ENCODE assay signal across 1 cellular context in the genomic region with DNA sequence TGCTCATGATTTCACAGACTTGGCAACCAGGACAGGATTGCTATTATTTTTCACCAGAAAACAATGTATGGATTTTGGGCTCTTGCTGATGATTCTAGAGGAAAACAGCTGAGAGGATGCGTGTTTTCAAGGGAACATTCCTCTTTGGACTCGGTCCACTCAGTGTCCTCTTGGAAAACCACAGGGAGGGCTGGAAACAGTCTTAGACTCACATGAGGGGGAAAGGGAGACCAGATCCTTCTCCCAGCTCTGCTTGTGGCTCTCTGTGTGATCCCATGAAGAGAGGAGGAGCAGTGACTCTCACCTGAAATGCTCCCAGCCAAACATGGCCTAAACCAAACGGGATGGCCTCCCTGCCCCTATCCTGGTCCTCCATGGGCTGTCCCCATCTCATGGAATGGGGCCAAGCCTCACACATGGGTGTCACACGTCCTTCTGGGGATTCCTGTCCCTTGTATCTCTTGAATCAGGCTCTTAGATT.
TF ChIP-seq lines count a peak whose summit lies in the region.

No MANE protein-coding gene starts in this region.

TF ChIP-seq in GM23338, 12 proteins besides CTCF, POLR2A, EP300 and RAD21 (continued from another document):
- TF ChIP-seq, protein P1, sequence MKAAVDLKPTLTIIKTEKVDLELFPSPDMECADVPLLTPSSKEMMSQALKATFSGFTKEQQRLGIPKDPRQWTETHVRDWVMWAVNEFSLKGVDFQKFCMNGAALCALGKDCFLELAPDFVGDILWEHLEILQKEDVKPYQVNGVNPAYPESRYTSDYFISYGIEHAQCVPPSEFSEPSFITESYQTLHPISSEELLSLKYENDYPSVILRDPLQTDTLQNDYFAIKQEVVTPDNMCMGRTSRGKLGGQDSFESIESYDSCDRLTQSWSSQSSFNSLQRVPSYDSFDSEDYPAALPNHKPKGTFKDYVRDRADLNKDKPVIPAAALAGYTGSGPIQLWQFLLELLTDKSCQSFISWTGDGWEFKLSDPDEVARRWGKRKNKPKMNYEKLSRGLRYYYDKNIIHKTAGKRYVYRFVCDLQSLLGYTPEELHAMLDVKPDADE (IDR thresholded peaks at IDR 0.05): no peak
- TF ChIP-seq ZNF331 (CRISPR knock-in tag; IDR thresholded peaks at IDR 0.05; ENCODE audit: low read depth) (no peak), JUNB (IDR thresholded peaks at IDR 0.05; ENCODE audit: unreplicated experiment) (no peak), CREB1 (CRISPR knock-in tag; IDR thresholded peaks at IDR 0.05; ENCODE audit: low read depth) (no peak), EZH2 (IDR thresholded peaks at IDR 0.05; ENCODE audit: low read depth, unreplicated experiment) (no peak), NANOG (IDR thresholded peaks at IDR 0.05; ENCODE audit: borderline replicate concordance) (no peak), ZNF114 (CRISPR knock-in tag; IDR thresholded peaks at IDR 0.05) (no peak), POLR2AphosphoS5 (IDR thresholded peaks at IDR 0.05; ENCODE audit: low read depth) (no peak), STAT1 (IDR thresholded peaks at IDR 0.05; ENCODE audit: unreplicated experiment) (no peak)
- TF ChIP-seq, protein P2, sequence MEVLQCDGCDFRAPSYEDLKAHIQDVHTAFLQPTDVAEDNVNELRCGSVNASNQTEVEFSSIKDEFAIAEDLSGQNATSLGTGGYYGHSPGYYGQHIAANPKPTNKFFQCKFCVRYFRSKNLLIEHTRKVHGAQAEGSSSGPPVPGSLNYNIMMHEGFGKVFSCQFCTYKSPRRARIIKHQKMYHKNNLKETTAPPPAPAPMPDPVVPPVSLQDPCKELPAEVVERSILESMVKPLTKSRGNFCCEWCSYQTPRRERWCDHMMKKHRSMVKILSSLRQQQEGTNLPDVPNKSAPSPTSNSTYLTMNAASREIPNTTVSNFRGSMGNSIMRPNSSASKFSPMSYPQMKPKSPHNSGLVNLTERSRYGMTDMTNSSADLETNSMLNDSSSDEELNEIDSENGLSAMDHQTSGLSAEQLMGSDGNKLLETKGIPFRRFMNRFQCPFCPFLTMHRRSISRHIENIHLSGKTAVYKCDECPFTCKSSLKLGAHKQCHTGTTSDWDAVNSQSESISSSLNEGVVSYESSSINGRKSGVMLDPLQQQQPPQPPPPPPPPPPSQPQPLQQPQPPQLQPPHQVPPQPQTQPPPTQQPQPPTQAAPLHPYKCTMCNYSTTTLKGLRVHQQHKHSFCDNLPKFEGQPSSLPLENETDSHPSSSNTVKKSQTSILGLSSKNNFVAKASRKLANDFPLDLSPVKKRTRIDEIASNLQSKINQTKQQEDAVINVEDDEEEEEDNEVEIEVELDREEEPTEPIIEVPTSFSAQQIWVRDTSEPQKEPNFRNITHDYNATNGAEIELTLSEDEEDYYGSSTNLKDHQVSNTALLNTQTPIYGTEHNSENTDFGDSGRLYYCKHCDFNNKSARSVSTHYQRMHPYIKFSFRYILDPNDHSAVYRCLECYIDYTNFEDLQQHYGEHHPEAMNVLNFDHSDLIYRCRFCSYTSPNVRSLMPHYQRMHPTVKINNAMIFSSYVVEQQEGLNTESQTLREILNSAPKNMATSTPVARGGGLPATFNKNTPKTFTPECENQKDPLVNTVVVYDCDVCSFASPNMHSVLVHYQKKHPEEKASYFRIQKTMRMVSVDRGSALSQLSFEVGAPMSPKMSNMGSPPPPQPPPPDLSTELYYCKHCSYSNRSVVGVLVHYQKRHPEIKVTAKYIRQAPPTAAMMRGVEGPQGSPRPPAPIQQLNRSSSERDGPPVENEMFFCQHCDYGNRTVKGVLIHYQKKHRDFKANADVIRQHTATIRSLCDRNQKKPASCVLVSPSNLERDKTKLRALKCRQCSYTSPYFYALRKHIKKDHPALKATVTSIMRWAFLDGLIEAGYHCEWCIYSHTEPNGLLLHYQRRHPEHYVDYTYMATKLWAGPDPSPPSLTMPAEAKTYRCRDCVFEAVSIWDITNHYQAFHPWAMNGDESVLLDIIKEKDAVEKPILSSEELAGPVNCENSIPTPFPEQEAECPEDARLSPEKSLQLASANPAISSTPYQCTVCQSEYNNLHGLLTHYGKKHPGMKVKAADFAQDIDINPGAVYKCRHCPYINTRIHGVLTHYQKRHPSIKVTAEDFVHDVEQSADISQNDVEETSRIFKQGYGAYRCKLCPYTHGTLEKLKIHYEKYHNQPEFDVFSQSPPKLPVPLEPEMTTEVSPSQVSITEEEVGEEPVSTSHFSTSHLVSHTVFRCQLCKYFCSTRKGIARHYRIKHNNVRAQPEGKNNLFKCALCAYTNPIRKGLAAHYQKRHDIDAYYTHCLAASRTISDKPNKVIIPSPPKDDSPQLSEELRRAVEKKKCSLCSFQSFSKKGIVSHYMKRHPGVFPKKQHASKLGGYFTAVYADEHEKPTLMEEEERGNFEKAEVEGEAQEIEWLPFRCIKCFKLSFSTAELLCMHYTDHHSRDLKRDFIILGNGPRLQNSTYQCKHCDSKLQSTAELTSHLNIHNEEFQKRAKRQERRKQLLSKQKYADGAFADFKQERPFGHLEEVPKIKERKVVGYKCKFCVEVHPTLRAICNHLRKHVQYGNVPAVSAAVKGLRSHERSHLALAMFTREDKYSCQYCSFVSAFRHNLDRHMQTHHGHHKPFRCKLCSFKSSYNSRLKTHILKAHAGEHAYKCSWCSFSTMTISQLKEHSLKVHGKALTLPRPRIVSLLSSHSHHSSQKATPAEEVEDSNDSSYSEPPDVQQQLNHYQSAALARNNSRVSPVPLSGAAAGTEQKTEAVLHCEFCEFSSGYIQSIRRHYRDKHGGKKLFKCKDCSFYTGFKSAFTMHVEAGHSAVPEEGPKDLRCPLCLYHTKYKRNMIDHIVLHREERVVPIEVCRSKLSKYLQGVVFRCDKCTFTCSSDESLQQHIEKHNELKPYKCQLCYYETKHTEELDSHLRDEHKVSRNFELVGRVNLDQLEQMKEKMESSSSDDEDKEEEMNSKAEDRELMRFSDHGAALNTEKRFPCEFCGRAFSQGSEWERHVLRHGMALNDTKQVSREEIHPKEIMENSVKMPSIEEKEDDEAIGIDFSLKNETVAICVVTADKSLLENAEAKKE (CRISPR knock-in tag; IDR thresholded peaks at IDR 0.05): no peak
TF ChIP-seq in GM23338: peak in this region for 0.
